16 cellular contexts compared by ENCODE assay signal in the genomic region with DNA sequence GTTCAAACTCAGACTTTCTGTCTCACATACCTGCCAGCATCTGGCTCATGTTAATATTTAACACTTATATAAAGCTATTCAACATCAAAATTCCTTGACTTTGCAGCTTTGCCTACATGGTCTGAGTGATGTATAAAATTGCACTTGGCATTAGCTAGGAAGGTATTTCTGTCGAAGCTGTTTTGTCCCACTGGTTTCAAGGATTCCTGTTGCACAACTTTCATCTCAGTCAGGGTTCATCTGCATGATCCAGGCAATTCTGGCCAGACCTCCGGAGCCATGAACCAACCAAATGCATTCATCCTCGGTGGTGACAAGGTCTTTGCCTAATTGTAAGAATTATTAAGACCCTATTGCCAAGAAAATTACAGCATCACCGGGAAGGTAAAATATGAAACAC.
DNase-seq lines count a peak whose midpoint lies in the region; ATAC-seq and TF ChIP-seq lines count a peak whose summit lies in the region.
"Had no signal": no experiment of that assay in that cellular context is flagged by ENCODE, and none has a peak within 500 bp of the region (broad histone marks: within the 10 kb centered on the region; RNA-seq: fewer than 3 reads in every experiment).

No MANE protein-coding gene starts in this region.

- DNase-seq in H7 (peak; percentile 18), amniotic epithelial cell (ENCODE audit: low read depth) (peak; percentile 16), glomerular visceral epithelial cell (ENCODE audit: extremely low spot score) (peak; percentile 18), renal cortical epithelial cell (ENCODE audit: low read depth) (peak; percentile 92), tibial artery (no peak), psoas muscle (no peak), omental fat pad (ENCODE audit: low spot score) (no peak), aorta (no peak)
- DNase-seq: ACHN; Calu3; CD4-positive, CD25-positive, alpha-beta regulatory T cell; DMS79; IMR-90 had no signal

- no peak overlapping the region for H3K27ac ChIP-seq in tibial artery
- no peak overlapping the region for H3K27ac ChIP-seq in psoas muscle
- no peak overlapping the region for H3K27ac ChIP-seq in aorta (ENCODE audit: low read depth in 1 of 2, low read length in 2 of 2)
- H3K27ac ChIP-seq: BLaER1 treated with 17β-estradiol and CSF1 and Interleukin-3, amounts not matched to agents 10 nM and 100 nM had no signal

- H3K4me3 ChIP-seq in H7 (ENCODE audit: insufficient read depth, low read depth, low read length) (no peak overlapping the region), tibial artery (no peak overlapping the region), psoas muscle (no peak overlapping the region), aorta (ENCODE audit: low read length in 2 of 2) (no peak overlapping the region)
- H3K4me3 ChIP-seq: BLaER1 treated with 17β-estradiol and CSF1 and Interleukin-3, amounts not matched to agents 10 nM and 100 nM; GM12878 had no signal

- intact Hi-C loops in tibial artery (cut with DNase I; ENCODE audit: low total_unique reads) = loop anchor here (5.0 kb wide), 1 partner anchor 183 kb away; no protein-coding TSS in a partner anchor
- intact Hi-C loops in psoas muscle (cut with DNase I) = loop anchor here (5.0 kb wide), 3 partner anchors 43 to 183 kb away; no protein-coding TSS in a partner anchor
- intact Hi-C loops in aorta (cut with DNase I) = loop anchor here (5.0 to 10.0 kb wide), 3 partner anchors 50 to 93 kb away; no protein-coding TSS in a partner anchor

- no peaks in the 10 kb centered on the region for H3K9me3 ChIP-seq in tibial artery
- H3K9me3 ChIP-seq in psoas muscle = no peaks in the 10 kb centered on the region
- H3K9me3 ChIP-seq in aorta (ENCODE audit: control insufficient read depth, low read length) = no peaks in the 10 kb centered on the region
- H3K9me3 ChIP-seq: BLaER1 treated with 17β-estradiol and CSF1 and Interleukin-3, amounts not matched to agents 10 nM and 100 nM had no signal

- no peak for TF ChIP-seq CTCF in tibial artery (IDR thresholded peaks at IDR 0.05)
- no peak for TF ChIP-seq CTCF in psoas muscle (IDR thresholded peaks at IDR 0.05)
- TF ChIP-seq CTCF in omental fat pad (IDR thresholded peaks at IDR 0.05) = no peak

- H3K27me3 ChIP-seq in H7 (ENCODE audit: control insufficient read depth, insufficient read depth, low read length) = no peaks in the 10 kb centered on the region
- H3K27me3 ChIP-seq in tibial artery = no peaks in the 10 kb centered on the region
- no peaks in the 10 kb centered on the region for H3K27me3 ChIP-seq in psoas muscle (ENCODE audit: insufficient read depth in 3 of 3, low read length in 2 of 3)
- H3K27me3 ChIP-seq in aorta (ENCODE audit: control insufficient read depth in 1 of 2, insufficient read depth in 2 of 2, low read length in 1 of 2) = no peaks in the 10 kb centered on the region
- H3K27me3 ChIP-seq: BLaER1 treated with 17β-estradiol and CSF1 and Interleukin-3, amounts not matched to agents 10 nM and 100 nM had no signal

- H3K36me3 ChIP-seq in H7 (replicated peaks; ENCODE audit: control insufficient read depth, insufficient read depth, low read length) (no peaks in the 10 kb centered on the region), tibial artery (no peaks in the 10 kb centered on the region), psoas muscle (ENCODE audit: insufficient read depth in 1 of 2, low read depth in 1 of 2) (no peaks in the 10 kb centered on the region), aorta (ENCODE audit: control insufficient read depth in 1 of 2, insufficient read depth in 2 of 2, low read length in 1 of 2) (no peaks in the 10 kb centered on the region)
- H3K36me3 ChIP-seq: BLaER1 treated with 17β-estradiol and CSF1 and Interleukin-3, amounts not matched to agents 10 nM and 100 nM had no signal

- ATAC-seq in psoas muscle (no peak), omental fat pad (ENCODE audit: low FRiP score) (no peak), aorta (ENCODE audit: low FRiP score) (no peak)
- ATAC-seq: GM12878, HCT116 had no signal

- 34 to 56% (median 37%) methylated on average over 4 of the region's 4 CpGs for WGBS in psoas muscle, 3 donors
- WGBS in aorta, 2 donors = 87 to 90% methylated on average over 4 of the region's 4 CpGs

- H3K4me1 ChIP-seq in tibial artery (peaks cover 0 to 5% (median 2%) of the 10 kb centered on the region in 4 donors), psoas muscle (peaks cover 20% of the 10 kb centered on the region), aorta (ENCODE audit: control insufficient read depth in 1 of 2, insufficient read depth in 2 of 2, low read length in 2 of 2) (no peaks in the 10 kb centered on the region)

Comparison
In these comparisons a context has a peak if more than half of its experiments do, and no peak if none do; other contexts are left out.
1. DNase-seq: peak in H7 (single experiment), amniotic epithelial cell (single experiment), glomerular visceral epithelial cell (single experiment) and renal cortical epithelial cell (single experiment); none in tibial artery (0 of 2), psoas muscle (0 of 2), omental fat pad (single experiment) and aorta (0 of 2).